Comparison of ENCODE assay signal across 21 cellular contexts in genomic region chr18:5982332-5982731, GRCh38.
DNase-seq lines count a peak whose midpoint lies in the region; ATAC-seq, FAIRE-seq and TF ChIP-seq lines count a peak whose summit lies in the region.
"Had no signal": no experiment of that assay in that cellular context is flagged by ENCODE, and none has a peak within 500 bp of the region (broad histone marks: within the 10 kb centered on the region; RNA-seq: fewer than 3 reads in every experiment).

No MANE protein-coding gene starts in this region.

- POLR2A ChIA-PET in GM12878 (lab: Charles Lee) = no interaction called here

- H3K36me3 ChIP-seq in GM12878 (ENCODE audit: control insufficient read depth in 2 of 2, insufficient read depth in 2 of 2, low read length in 1 of 2) = no peaks in the 10 kb centered on the region
- no peaks in the 10 kb centered on the region for H3K36me3 ChIP-seq in right atrium auricular region
- H3K36me3 ChIP-seq: gastroesophageal sphincter, left ventricle myocardium inferior, MG63, Peyer's patch had no signal

- no peak overlapping the region for H3K27ac ChIP-seq in GM12878 (ENCODE audit: control insufficient read depth, insufficient read depth)
- no peak overlapping the region for H3K27ac ChIP-seq in right atrium auricular region
- H3K27ac ChIP-seq: gastroesophageal sphincter, left ventricle myocardium inferior, Peyer's patch had no signal

- H3K4me1 Mint-ChIP-seq in osteocyte (ENCODE audit: unreplicated experiment) = no peaks in the 10 kb centered on the region

- RAD21 ChIA-PET in GM12878 (lab: Charles Lee; ENCODE audit: unreplicated experiment) = no interaction called here

- H3K36me3 Mint-ChIP-seq in osteocyte (ENCODE audit: unreplicated experiment) = no peaks in the 10 kb centered on the region
- H3K36me3 Mint-ChIP-seq: activated naive CD8-positive, alpha-beta T cell; brain had no signal

- no peak overlapping the region for H3K4me3 ChIP-seq in GM12878
- no peak overlapping the region for H3K4me3 ChIP-seq in right atrium auricular region
- H3K4me3 ChIP-seq: gastroesophageal sphincter, left ventricle myocardium inferior, MG63, Peyer's patch had no signal

- ATAC-seq in GM18517 (IDR thresholded peaks at IDR 0.05; ENCODE audit: unreplicated experiment) (peak; percentile 57), GM21360 (IDR thresholded peaks at IDR 0.05; ENCODE audit: unreplicated experiment) (peak; percentile 43), HG03064 (IDR thresholded peaks at IDR 0.05; ENCODE audit: low read depth, unreplicated experiment) (peak; percentile 41), GM12878 (peak; percentile 75), HG03108 (IDR thresholded peaks at IDR 0.05; ENCODE audit: unreplicated experiment) (no peak)
- ATAC-seq: activated T-cell treated with anti-CD3 and anti-CD28 coated beads, Interleukin-2, amount 50 U/mL, for 72 hours; gastroesophageal sphincter; HepG2; sciatic nerve had no signal

- H3K9me3 ChIP-seq in GM12878 (replicated peaks; ENCODE audit: control insufficient read depth, insufficient read depth, low read length) (no peaks in the 10 kb centered on the region; the same call in 2 of the 3 replicates), right atrium auricular region (no peaks in the 10 kb centered on the region)
- H3K9me3 ChIP-seq: gastroesophageal sphincter, left ventricle myocardium inferior, MG63, Peyer's patch had no signal

- WGBS in GM12878 (ENCODE audit: insufficient coverage, insufficient replicate concordance, low lambda C conversion rate, missing lambda C conversion rate) = 49% methylated on average over 3 of the region's 3 CpGs

- no peaks in the 10 kb centered on the region for H3K9me3 Mint-ChIP-seq in osteocyte (ENCODE audit: unreplicated experiment)
- H3K9me3 Mint-ChIP-seq: activated T-cell treated with anti-CD3 and anti-CD28 coated beads, Interleukin-2, amount 50 U/mL, for 72 hours; brain had no signal

- H4K20me1 ChIP-seq in GM12878 (ENCODE audit: control insufficient read depth, insufficient read depth) = no peaks in the 10 kb centered on the region

- CTCF ChIA-PET in GM12878 (lab: Yijun Ruan, JAX) = interaction anchor here (1.4 to 1.6 kb wide), 2 partner anchors 10 to 48 kb away, joined by 3 to 5 read pairs; no protein-coding TSS in a partner anchor

- FAIRE-seq in GM12878 (lab: Jason Lieb, UNC) = peak; percentile 49
- FAIRE-seq: HepG2 had no signal

- H3K9ac ChIP-seq in GM12878 (ENCODE audit: control insufficient read depth, insufficient read depth, low read length) = no peak overlapping the region

- no TSS peak for BruUV-seq in GM12878 (replicated peaks; lab: Mats Ljungman, UMichigan)

- H3K27me3 ChIP-seq in GM12878 (replicated peaks in 1 of 2; ENCODE audit: control insufficient read depth in 2 of 2, insufficient read depth in 2 of 2, low read length in 1 of 2) (no peaks in the 10 kb centered on the region), right atrium auricular region (no peaks in the 10 kb centered on the region)
- H3K27me3 ChIP-seq: gastroesophageal sphincter, MG63, Peyer's patch had no signal

- no peak overlapping the region for H2AFZ ChIP-seq in GM12878 (ENCODE audit: control insufficient read depth, low read depth, low read length)

- H3K4me2 ChIP-seq in GM12878 (ENCODE audit: control insufficient read depth, insufficient read depth) = peak overlapping the region; percentile 25; the same call in 1 of the 2 replicates

- H3K79me2 ChIP-seq in GM12878 (ENCODE audit: control insufficient read depth, insufficient read depth, low read length) = no peaks in the 10 kb centered on the region

- TF ChIP-seq CTCF in GM12878 (IDR thresholded peaks at IDR 0.05 in 2 of 3, conservative IDR thresholded peaks at IDR 0.05 in 1 of 3; ENCODE audit: control insufficient read depth in 2 of 3, extremely low read depth in 1 of 3, insufficient read depth in 1 of 3, low read depth in 3 of 3, low read length in 3 of 3) (no peak), osteocyte (IDR thresholded peaks at IDR 0.05) (no peak), right atrium auricular region (IDR thresholded peaks at IDR 0.05) (no peak)

- TF ChIP-seq POLR2A in GM12878 (IDR thresholded peaks at IDR 0.05; ENCODE audit: low read depth, low read length) = no peak

- 0 out of 2 replicates have a peak, but pooled peaks have one; percentile 1 for TF ChIP-seq RAD21 in GM12878 (IDR thresholded peaks at IDR 0.05; ENCODE audit: insufficient read depth, low read depth, low read length)

- intact Hi-C loops in GM12878 (cut with micrococcal nuclease; ENCODE audit: unreplicated experiment) = no loop called here

- peaks cover 7% of the 10 kb centered on the region for H3K27me3 Mint-ChIP-seq in osteocyte (ENCODE audit: unreplicated experiment)
- H3K27me3 Mint-ChIP-seq: activated naive CD8-positive, alpha-beta T cell had no signal

- H3K4me3 Mint-ChIP-seq in osteocyte (ENCODE audit: unreplicated experiment) = no peak overlapping the region
- H3K4me3 Mint-ChIP-seq: activated naive CD8-positive, alpha-beta T cell; activated T-cell treated with anti-CD3 and anti-CD28 coated beads, Interleukin-2, amount 50 U/mL, for 72 hours; brain had no signal

- SMC1A ChIA-PET in GM12878 (lab: Charles Lee; ENCODE audit: uncharacterized antibody, unreplicated experiment) = interaction anchor here (1.8 to 2.1 kb wide), 2 partner anchors 9 to 22 kb away, joined by 4 to 5 read pairs; no protein-coding TSS in a partner anchor

- TF ChIP-seq EP300 in GM12878 (IDR thresholded peaks at IDR 0.05; ENCODE audit: borderline replicate concordance in 1 of 2, control insufficient read depth in 1 of 2, low read depth in 2 of 2, low read length in 2 of 2) = peak; percentile 57 to 61; a peak in 2 of 4 replicates

- in situ Hi-C loops in GM12878 (cut with MboI) = no loop called here

- no peak overlapping the region for H3K27ac Mint-ChIP-seq in osteocyte (ENCODE audit: unreplicated experiment)
- H3K27ac Mint-ChIP-seq: activated naive CD8-positive, alpha-beta T cell; activated T-cell treated with anti-CD3 and anti-CD28 coated beads, Interleukin-2, amount 50 U/mL, for 72 hours had no signal

- H3K4me1 ChIP-seq in GM12878 (ENCODE audit: control insufficient read depth, insufficient read depth, low read length) (peaks cover 50% of the 10 kb centered on the region), right atrium auricular region (no peaks in the 10 kb centered on the region)
- H3K4me1 ChIP-seq: gastroesophageal sphincter, Peyer's patch had no signal

- DNase-seq in GM12878 (ENCODE audit: low read depth, low spot score) (peak; percentile 68), osteocyte (ENCODE audit: extremely low spot score, unreplicated experiment) (no peak), right atrium auricular region (ENCODE audit: low spot score) (no peak)
- DNase-seq in stimulated activated CD4-positive, alpha-beta T cell treated with anti-CD3 and anti-CD28 coated beads, Interleukin-12 subunit alpha, Interleukin-12 subunit beta, amount 100 ng/mL, for 4 hours = no peak
- DNase-seq: activated T-cell treated with anti-CD3 and anti-CD28 coated beads, Interleukin-2, amount 50 U/mL, for 72 hours; COR-L47; left ventricle myocardium inferior; MG63; NCI-H2081 treated with DMSO at 0.1 percent for 48 hours; occipital lobe; Peyer's patch; stimulated activated CD4-positive, alpha-beta T cell treated with anti-CD3 and anti-CD28 coated beads, Interleukin-2, amount 100 ng/mL, for 48 hours had no signal

TF ChIP-seq in GM12878, 131 proteins besides CTCF, POLR2A, EP300 and RAD21 (continues in another document):
- TF ChIP-seq RB1 (IDR thresholded peaks at IDR 0.05; ENCODE audit: borderline replicate concordance) (no peak), TAF1 (IDR thresholded peaks at IDR 0.05; ENCODE audit: borderline replicate concordance, low read depth, low read length) (no peak), REST (IDR thresholded peaks at IDR 0.05; ENCODE audit: low read depth, low read length) (no peak), RBBP5 (conservative IDR thresholded peaks at IDR 0.05) (no peak), NFYA (IDR thresholded peaks at IDR 0.05; ENCODE audit: borderline replicate concordance, low read depth, low read length) (no peak), MYB (IDR thresholded peaks at IDR 0.05; ENCODE audit: borderline replicate concordance, low read depth, low read length) (no peak), SREBF2 (IDR thresholded peaks at IDR 0.05; ENCODE audit: low read length) (no peak), POLR2AphosphoS5 (IDR thresholded peaks at IDR 0.05; ENCODE audit: low read length) (no peak), BACH1 (IDR thresholded peaks at IDR 0.05; ENCODE audit: borderline replicate concordance) (no peak; the same call in 1 of the 2 replicates), SREBF1 (IDR thresholded peaks at IDR 0.05; ENCODE audit: low read length) (no peak), ATF3 (IDR thresholded peaks at IDR 0.05; ENCODE audit: borderline replicate concordance, extremely low read depth, low read depth, low read length) (no peak), CBX5 (IDR thresholded peaks at IDR 0.05; ENCODE audit: low read depth) (no peak; the same call in 1 of the 2 replicates), CHD2 (IDR thresholded peaks at IDR 0.05; ENCODE audit: borderline replicate concordance, low read depth, low read length) (no peak)
